ENCODE assay signal across 18 cellular contexts in genomic region chr10:14527134-14527780, GRCh38.
DNase-seq lines count a peak whose midpoint lies in the region; ATAC-seq, FAIRE-seq and TF ChIP-seq lines count a peak whose summit lies in the region.
"Had no signal": no experiment of that assay in that cellular context is flagged by ENCODE, and none has a peak within 500 bp of the region (broad histone marks: within the 10 kb centered on the region; RNA-seq: fewer than 3 reads in every experiment).

No MANE protein-coding gene starts in this region.

- peak; percentile 73 for ATAC-seq in activated CD4-positive, alpha-beta T cell treated with anti-CD3 and anti-CD28 coated beads for 36 hours
- peak; percentile 46 for ATAC-seq in naive thymus-derived CD4-positive, alpha-beta T cell
- ATAC-seq in heart left ventricle (no peak), GM18873 (IDR thresholded peaks at IDR 0.05; ENCODE audit: low FRiP score, unreplicated experiment) (no peak)

- peaks cover 10 to 50% (median 11%) of the 10 kb centered on the region in 3 experiments for H3K36me3 ChIP-seq in naive thymus-derived CD4-positive, alpha-beta T cell (ENCODE audit: control insufficient read depth in 2 of 3, insufficient read depth in 3 of 3, low read length in 3 of 3)
- H3K36me3 ChIP-seq in heart left ventricle = peaks cover 0 to 33% (median 18%) of the 10 kb centered on the region in 9 donors

- H3K4me1 Mint-ChIP-seq in activated CD4-positive, alpha-beta T cell treated with anti-CD3 and anti-CD28 coated beads for 36 hours = peaks cover 82% of the 10 kb centered on the region
- peaks cover 81% of the 10 kb centered on the region for H3K4me1 Mint-ChIP-seq in activated naive CD8-positive, alpha-beta T cell (ENCODE audit: low read depth)
- H3K4me1 Mint-ChIP-seq in naive thymus-derived CD4-positive, alpha-beta T cell = peaks cover 48 to 85% (median 78%) of the 10 kb centered on the region in 7 donors

- intact Hi-C loops in activated CD4-positive, alpha-beta T cell treated with anti-CD3 and anti-CD28 coated beads for 36 hours (cut with DNase I, micrococcal nuclease) = loop anchor here (1.0 to 5.0 kb wide), 3 partner anchors 19 to 45 kb away; no protein-coding TSS in a partner anchor
- intact Hi-C loops in naive thymus-derived CD4-positive, alpha-beta T cell (cut with micrococcal nuclease) = no loop called here
- intact Hi-C loops in heart left ventricle (cut with DNase I) = no loop called here

- H3K27ac Mint-ChIP-seq in activated CD4-positive, alpha-beta T cell treated with anti-CD3 and anti-CD28 coated beads for 36 hours = peak overlapping the region; percentile 76
- peak overlapping the region; percentile 90 for H3K27ac Mint-ChIP-seq in activated naive CD8-positive, alpha-beta T cell
- peak overlapping the region; percentile 39 to 87 (median 63) for H3K27ac Mint-ChIP-seq in naive thymus-derived CD4-positive, alpha-beta T cell

- no peak for TF ChIP-seq POLR2A in heart left ventricle (IDR thresholded peaks at IDR 0.05)

- CTCF ChIA-PET in activated CD4-positive, alpha-beta T cell treated with anti-CD3 and anti-CD28 coated beads for 36 hours (lab: Charles Lee) = interaction anchor here (0.6 to 1.6 kb wide), 4 partner anchors 10 to 572 kb away, joined by 3 to 12 read pairs (median 3); no protein-coding TSS in a partner anchor
- CTCF ChIA-PET in naive thymus-derived CD4-positive, alpha-beta T cell (lab: Charles Lee) = interaction anchor here (0.6 to 1.0 kb wide), 3 partner anchors 10 to 296 kb away, joined by 4 to 6 read pairs (median 5); no protein-coding TSS in a partner anchor

- POLR2A ChIA-PET in activated CD4-positive, alpha-beta T cell treated with anti-CD3 and anti-CD28 coated beads for 36 hours (lab: Charles Lee) = interaction anchor here (0.6 to 1.2 kb wide), 5 partner anchors 35 to 342 kb away, joined by 3 to 7 read pairs (median 5); no protein-coding TSS in a partner anchor
- POLR2A ChIA-PET in naive thymus-derived CD4-positive, alpha-beta T cell (lab: Charles Lee) = interaction anchor here (0.8 to 1.2 kb wide), 2 partner anchors 52 to 54 kb away, joined by 3 to 5 read pairs; no protein-coding TSS in a partner anchor

- H3K27ac ChIP-seq in naive thymus-derived CD4-positive, alpha-beta T cell (ENCODE audit: low read depth, low read length) = peak overlapping the region; percentile 51
- no peak overlapping the region for H3K27ac ChIP-seq in heart left ventricle
- H3K27ac ChIP-seq: BLaER1 treated with 17β-estradiol and CSF1 and Interleukin-3, amounts not matched to agents 10 nM and 100 nM; Peyer's patch had no signal

- no peaks in the 10 kb centered on the region for H3K27me3 ChIP-seq in naive thymus-derived CD4-positive, alpha-beta T cell (ENCODE audit: control insufficient read depth in 2 of 2, insufficient read depth in 2 of 2, low read length in 2 of 2)
- no peaks in the 10 kb centered on the region for H3K27me3 ChIP-seq in heart left ventricle
- H3K27me3 ChIP-seq: BLaER1 treated with 17β-estradiol and CSF1 and Interleukin-3, amounts not matched to agents 10 nM and 100 nM; Peyer's patch had no signal

- no peaks in the 10 kb centered on the region for H3K9me3 Mint-ChIP-seq in activated CD4-positive, alpha-beta T cell treated with anti-CD3 and anti-CD28 coated beads for 36 hours (ENCODE audit: low read depth)
- H3K9me3 Mint-ChIP-seq in activated naive CD8-positive, alpha-beta T cell (ENCODE audit: low read depth) = no peaks in the 10 kb centered on the region
- no peaks in the 10 kb centered on the region for H3K9me3 Mint-ChIP-seq in naive thymus-derived CD4-positive, alpha-beta T cell
- H3K9me3 Mint-ChIP-seq: neural crest cell had no signal

- no peak overlapping the region for H3K4me3 Mint-ChIP-seq in activated CD4-positive, alpha-beta T cell treated with anti-CD3 and anti-CD28 coated beads for 36 hours
- H3K4me3 Mint-ChIP-seq in activated naive CD8-positive, alpha-beta T cell = peak overlapping the region; percentile 60
- H3K4me3 Mint-ChIP-seq in naive thymus-derived CD4-positive, alpha-beta T cell = peak overlapping the region in 8 of 10 donors; percentile 5 to 79 (median 46)
- H3K4me3 Mint-ChIP-seq: neural crest cell had no signal

- no peak for FAIRE-seq in GM19239 (lab: Jason Lieb, UNC)
- FAIRE-seq: islet of Langerhans had no signal

- no peaks in the 10 kb centered on the region for H3K27me3 Mint-ChIP-seq in activated CD4-positive, alpha-beta T cell treated with anti-CD3 and anti-CD28 coated beads for 36 hours
- H3K27me3 Mint-ChIP-seq in activated naive CD8-positive, alpha-beta T cell = no peaks in the 10 kb centered on the region
- no peaks in the 10 kb centered on the region for H3K27me3 Mint-ChIP-seq in naive thymus-derived CD4-positive, alpha-beta T cell

- no peak for TF ChIP-seq CTCF in heart left ventricle (IDR thresholded peaks at IDR 0.05)

- DNase-seq in activated CD4-positive, alpha-beta T cell treated with anti-CD3 and anti-CD28 coated beads for 36 hours = no peak
- DNase-seq in activated CD4-positive, alpha-beta T cell treated with anti-CD3 and anti-CD28 coated beads for 4 hours = no peak
- DNase-seq in DMS53 (lab: John Stamatoyannopoulos, UW) (peak; percentile 44), heart left ventricle (no peak), GM19239 (ENCODE audit: insufficient read length, low spot score) (no peak)
- DNase-seq in naive thymus-derived CD4-positive, alpha-beta T cell = no peak
- DNase-seq: activated CD4-positive, alpha-beta T cell treated with anti-CD3 and anti-CD28 coated beads, Interleukin-2, amount 50 U/mL, for 48 hours; activated effector memory CD4-positive, alpha-beta T cell treated with Interleukin-2 at 50 U/mL for 16 hours; DMS79; GOT3; NCI-H146; Peyer's patch; stimulated activated CD4-positive, alpha-beta T cell treated with anti-CD3 and anti-CD28 coated beads, Interleukin-12 subunit alpha, Interleukin-12 subunit beta, amount 100 ng/mL, for 4 hours had no signal

- no peaks in the 10 kb centered on the region for H3K9me3 ChIP-seq in naive thymus-derived CD4-positive, alpha-beta T cell (ENCODE audit: control insufficient read depth in 2 of 3, low read length in 3 of 3)
- no peaks in the 10 kb centered on the region for H3K9me3 ChIP-seq in heart left ventricle
- H3K9me3 ChIP-seq: BLaER1 treated with 17β-estradiol and CSF1 and Interleukin-3, amounts not matched to agents 10 nM and 100 nM; Peyer's patch had no signal

- no peak overlapping the region for H3K4me3 ChIP-seq in naive thymus-derived CD4-positive, alpha-beta T cell (ENCODE audit: low read length)
- H3K4me3 ChIP-seq in heart left ventricle = no peak overlapping the region
- H3K4me3 ChIP-seq: BLaER1 treated with 17β-estradiol and CSF1 and Interleukin-3, amounts not matched to agents 10 nM and 100 nM; Peyer's patch had no signal

- peaks cover 33 to 38% of the 10 kb centered on the region in 2 donors for H3K4me1 ChIP-seq in naive thymus-derived CD4-positive, alpha-beta T cell (ENCODE audit: control insufficient read depth in 2 of 2, insufficient read depth in 2 of 2, low read length in 2 of 2)
- peaks cover 0 to 2% (median 0%) of the 10 kb centered on the region in 12 donors for H3K4me1 ChIP-seq in heart left ventricle
- H3K4me1 ChIP-seq: BLaER1 treated with 17β-estradiol and CSF1 and Interleukin-3, amounts not matched to agents 10 nM and 100 nM had no signal

- 93 to 98% (median 96%) methylated on average over 3 of the region's 3 CpGs for WGBS in heart left ventricle, 4 donors

- H3K36me3 Mint-ChIP-seq in activated CD4-positive, alpha-beta T cell treated with anti-CD3 and anti-CD28 coated beads for 36 hours (ENCODE audit: low read depth) = peaks cover 57% of the 10 kb centered on the region
- peaks cover 14% of the 10 kb centered on the region for H3K36me3 Mint-ChIP-seq in activated naive CD8-positive, alpha-beta T cell
- H3K36me3 Mint-ChIP-seq in naive thymus-derived CD4-positive, alpha-beta T cell = peaks cover 5 to 44% (median 37%) of the 10 kb centered on the region in 5 donors

Comparison
In these comparisons a context has a peak if more than half of its experiments do, and no peak if none do; other contexts are left out.
1. ATAC-seq: peak in activated CD4-positive, alpha-beta T cell treated with anti-CD3 and anti-CD28 coated beads for 36 hours (single experiment) and naive thymus-derived CD4-positive, alpha-beta T cell (single experiment); none in heart left ventricle (0 of 4) and GM18873 (single experiment).
2. intact Hi-C loops: an anchor here in activated CD4-positive, alpha-beta T cell treated with anti-CD3 and anti-CD28 coated beads for 36 hours (1.0 to 5.0 kb wide); none called in naive thymus-derived CD4-positive, alpha-beta T cell and heart left ventricle.
3. Peak in every context shown above with its lines, with median percentiles within 50 percentile points of each other: H3K27ac Mint-ChIP-seq.